ENCODE assay signal across 19 cellular contexts in genomic region chr12:113720629-113721028, GRCh38.
"Had no signal": no experiment of that assay in that cellular context is flagged by ENCODE, and none has a peak within 500 bp of the region (broad histone marks: within the 10 kb centered on the region; RNA-seq: fewer than 3 reads in every experiment).

No MANE protein-coding gene starts in this region.

- H3K4me3 Mint-ChIP-seq: naive thymus-derived CD4-positive, alpha-beta T cell; nephron progenitor cell; stimulated activated effector memory CD8-positive, alpha-beta T cell treated with anti-CD3 and anti-CD28 coated beads, Interleukin-12 subunit alpha, Interleukin-12 subunit beta, amount 100 ng/mL, for 72 hours; type B pancreatic cell had no signal

- H3K27ac ChIP-seq: coronary artery, right atrium auricular region, suprapubic skin, thyroid gland had no signal

- H3K27ac Mint-ChIP-seq: naive thymus-derived CD4-positive, alpha-beta T cell; nephron progenitor cell; stimulated activated effector memory CD8-positive, alpha-beta T cell treated with anti-CD3 and anti-CD28 coated beads, Interleukin-12 subunit alpha, Interleukin-12 subunit beta, amount 100 ng/mL, for 72 hours; type B pancreatic cell had no signal

- H3K4me3 ChIP-seq: coronary artery, right atrium auricular region, suprapubic skin, thyroid gland had no signal

- H3K4me1 Mint-ChIP-seq: stimulated activated effector memory CD8-positive, alpha-beta T cell treated with anti-CD3 and anti-CD28 coated beads, Interleukin-12 subunit alpha, Interleukin-12 subunit beta, amount 100 ng/mL, for 72 hours had no signal

- H3K27me3 ChIP-seq: right atrium auricular region, thyroid gland had no signal

- H3K36me3 ChIP-seq: right atrium auricular region, suprapubic skin, thyroid gland had no signal

- H3K9me3 Mint-ChIP-seq: nephron progenitor cell; stimulated activated effector memory CD8-positive, alpha-beta T cell treated with anti-CD3 and anti-CD28 coated beads, Interleukin-12 subunit alpha, Interleukin-12 subunit beta, amount 100 ng/mL, for 72 hours; type B pancreatic cell had no signal

- H3K36me3 Mint-ChIP-seq: naive thymus-derived CD4-positive, alpha-beta T cell; stimulated activated effector memory CD8-positive, alpha-beta T cell treated with anti-CD3 and anti-CD28 coated beads, Interleukin-12 subunit alpha, Interleukin-12 subunit beta, amount 100 ng/mL, for 72 hours; type B pancreatic cell had no signal

- ATAC-seq: left lobe of liver; naive thymus-derived CD4-positive, alpha-beta T cell; stimulated activated effector memory CD8-positive, alpha-beta T cell treated with anti-CD3 and anti-CD28 coated beads, Interleukin-12 subunit alpha, Interleukin-12 subunit beta, amount 100 ng/mL, for 72 hours; stimulated activated naive CD8-positive, alpha-beta T cell treated with anti-CD3 and anti-CD28 coated beads, Interleukin-15, Interleukin-2, amounts not matched to agents 100 U/mL and 50 U/mL, for 24 hours had no signal

- H3K4me1 ChIP-seq: right atrium auricular region, suprapubic skin, thyroid gland had no signal

- H3K9me3 ChIP-seq: right atrium auricular region, suprapubic skin, thyroid gland had no signal

- DNase-seq: effector CD4-positive, alpha-beta T cell; foreskin melanocyte; head of caudate nucleus; hippocampal formation; kidney glomerular epithelial cell; mammary epithelial cell; naive thymus-derived CD4-positive, alpha-beta T cell; nephron progenitor cell; small intestine; stimulated activated CD4-positive, alpha-beta T cell treated with anti-CD3 and anti-CD28 coated beads, Interleukin-4, amount 100 ng/mL, for 1 hour; stimulated activated CD8-positive, alpha-beta memory T cell treated with anti-CD3 and anti-CD28 coated beads, Interleukin-4, amount 100 ng/mL, for 48 hours; stimulated activated naive CD8-positive, alpha-beta T cell treated with anti-CD3 and anti-CD28 coated beads, Interleukin-15, Interleukin-2, amounts not matched to agents 100 U/mL and 50 U/mL, for 24 hours; thyroid gland had no signal
